In the genomic region with DNA sequence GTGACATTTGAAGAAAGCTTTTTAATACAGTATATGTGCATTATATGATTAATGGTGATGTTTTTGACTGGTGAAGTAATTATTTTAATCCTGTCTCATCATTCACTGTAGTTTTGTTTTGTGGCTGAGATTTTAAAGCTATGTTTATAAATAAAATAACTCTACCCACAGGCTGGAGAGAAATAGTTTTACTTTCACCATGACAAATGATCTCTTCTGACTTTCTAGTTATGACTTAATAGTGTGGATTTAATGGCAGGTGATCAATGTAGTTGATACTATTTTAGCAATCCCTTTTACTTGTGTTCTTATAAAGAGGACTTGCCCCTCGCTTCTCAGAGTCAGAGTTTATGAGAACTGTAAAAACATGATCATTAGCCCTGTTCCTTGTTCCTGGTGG, we compare ENCODE assay signal across 28 cellular contexts.
DNase-seq lines count a peak whose midpoint lies in the region; ATAC-seq, FAIRE-seq and TF ChIP-seq lines count a peak whose summit lies in the region.
"Had no signal": no experiment of that assay in that cellular context is flagged by ENCODE, and none has a peak within 500 bp of the region (broad histone marks: within the 10 kb centered on the region; RNA-seq: fewer than 3 reads in every experiment).

No MANE protein-coding gene starts in this region.

- H3K27me3 ChIP-seq in WERI-Rb-1 (ENCODE audit: insufficient read depth, low read depth, severe bottlenecking): no peaks in the 10 kb centered on the region
- H3K27me3 ChIP-seq in prostate gland (replicated peaks; ENCODE audit: insufficient read depth): no peaks in the 10 kb centered on the region
- no peaks in the 10 kb centered on the region for H3K27me3 ChIP-seq in heart left ventricle
- H3K27me3 ChIP-seq: breast epithelium, gastroesophageal sphincter had no signal

- H3K4me1 ChIP-seq in prostate gland (replicated peaks) (no peaks in the 10 kb centered on the region), heart left ventricle (peaks cover 0 to 4% (median 0%) of the 10 kb centered on the region in 12 donors)
- H3K4me1 ChIP-seq: breast epithelium, gastroesophageal sphincter had no signal

- H3K4me3 ChIP-seq in WERI-Rb-1 (ENCODE audit: low read depth, low read length) (peak overlapping the region; percentile 44), prostate gland (no peak overlapping the region), heart left ventricle (no peak overlapping the region)
- H3K4me3 ChIP-seq: breast epithelium, gastroesophageal sphincter, lung had no signal

- WGBS in prostate gland: 55% methylated on average over 1 of the region's 1 CpG
- WGBS in heart left ventricle, 4 donors: 95 to 100% (median 97%) methylated on average over 1 of the region's 1 CpG

- H3K9me3 ChIP-seq in WERI-Rb-1 (ENCODE audit: severe bottlenecking) (no peaks in the 10 kb centered on the region), prostate gland (no peaks in the 10 kb centered on the region), heart left ventricle (no peaks in the 10 kb centered on the region)
- H3K9me3 ChIP-seq: breast epithelium, gastroesophageal sphincter had no signal

- DNase-seq in GM12891 (ENCODE audit: insufficient read length, low spot score): no peak
- DNase-seq in WERI-Rb-1: no peak
- DNase-seq in activated CD4-positive, alpha-beta T cell treated with anti-CD3 and anti-CD28 coated beads for 48 hours: no peak
- no peak for DNase-seq in prostate gland (ENCODE audit: low spot score)
- no peak for DNase-seq in heart left ventricle
- DNase-seq: activated CD4-positive, alpha-beta T cell treated with anti-CD3 and anti-CD28 coated beads, Interleukin-2, amount 10 ng/mL, durations not matched to agents 24 days and 14 days; activated effector memory CD4-positive, alpha-beta T cell treated with Interleukin-2 at 50 U/mL for 16 hours; activated naive CD8-positive, alpha-beta T cell treated with anti-CD3 and anti-CD28 coated beads for 36 hours; anterior cingulate cortex; CD4-positive, alpha-beta T cell; hippocampal formation; MV-4-11; naive thymus-derived CD8-positive, alpha-beta T cell; NCI-H1436 treated with DMSO at 0.1 percent for 48 hours; NCI-H226; occipital lobe; SW 1271; T1000; trophoblast cell had no signal

- H3K27ac ChIP-seq in WERI-Rb-1: peak overlapping the region; percentile 92
- H3K27ac ChIP-seq in prostate gland: no peak overlapping the region
- no peak overlapping the region for H3K27ac ChIP-seq in heart left ventricle
- H3K27ac ChIP-seq: breast epithelium, gastroesophageal sphincter, VCaP had no signal

- TF ChIP-seq CTCF in WERI-Rb-1 (IDR thresholded peaks at IDR 0.05; ENCODE audit: low read depth, low read length) (no peak), prostate gland (IDR thresholded peaks at IDR 0.05) (no peak), heart left ventricle (IDR thresholded peaks at IDR 0.05) (no peak)

- TF ChIP-seq POLR2A in GM12891 (IDR thresholded peaks at IDR 0.05; ENCODE audit: low read depth, low read length) (no peak), prostate gland (IDR thresholded peaks at IDR 0.05) (no peak), heart left ventricle (IDR thresholded peaks at IDR 0.05) (no peak)

- ATAC-seq in GM19035 (IDR thresholded peaks at IDR 0.05; ENCODE audit: unreplicated experiment) (peak; percentile 72), HG02798 (IDR thresholded peaks at IDR 0.05; ENCODE audit: poor library complexity, unreplicated experiment) (peak; percentile 33), heart left ventricle (no peak), HG02623 (IDR thresholded peaks at IDR 0.05; ENCODE audit: unreplicated experiment) (no peak)
- ATAC-seq: gastroesophageal sphincter; naive thymus-derived CD8-positive, alpha-beta T cell; stimulated activated memory B cell treated with anti-CD40 and anti-IgM and Interleukin-4, amounts not matched to agents 10 μg/mL and 1 μg/mL and 100 μg/mL, for 72 hours had no signal

- H3K36me3 ChIP-seq in WERI-Rb-1: no peaks in the 10 kb centered on the region
- H3K36me3 ChIP-seq in prostate gland: no peaks in the 10 kb centered on the region
- no peaks in the 10 kb centered on the region for H3K36me3 ChIP-seq in heart left ventricle
- H3K36me3 ChIP-seq: breast epithelium, gastroesophageal sphincter had no signal

- peak; percentile 59 for FAIRE-seq in GM12891 (lab: Jason Lieb, UNC)
- FAIRE-seq: endothelial cell of umbilical vein had no signal

- intact Hi-C loops in prostate gland (cut with DNase I) (no loop called here), heart left ventricle (cut with DNase I) (no loop called here)

TF ChIP-seq in GM12891, 5 proteins besides CTCF, POLR2A, EP300 and RAD21:
- TF ChIP-seq PAX5 (IDR thresholded peaks at IDR 0.05; ENCODE audit: insufficient read depth, low read length, severe bottlenecking): no peak
- no peak for TF ChIP-seq TAF1 (IDR thresholded peaks at IDR 0.05; ENCODE audit: low read depth, low read length)
- TF ChIP-seq POU2F2 (IDR thresholded peaks at IDR 0.05; ENCODE audit: low read depth, low read length): no peak
- TF ChIP-seq SPI1 (IDR thresholded peaks at IDR 0.05; ENCODE audit: low read depth, low read length): no peak
- TF ChIP-seq POLR2AphosphoS5 (IDR thresholded peaks at IDR 0.05; ENCODE audit: low read depth, low read length): no peak

Comparison
In these comparisons a context has a peak if more than half of its experiments do, and no peak if none do; other contexts are left out.
1. ATAC-seq: peak in GM19035 (single experiment) and HG02798 (single experiment); none in heart left ventricle (0 of 4) and HG02623 (single experiment).